ENCODE assay signal across 8 cellular contexts in genomic region chr10:79195091-79195923, GRCh38.
A peak's percentile ranks its signal among the peaks of the same experiment; 100 is the strongest.
DNase-seq lines count a peak whose midpoint lies in the region; ATAC-seq and TF ChIP-seq lines count a peak whose summit lies in the region.

No MANE protein-coding gene starts in this region.

- H2AFZ ChIP-seq in OCI-LY1 (ENCODE audit: low read length): no peak overlapping the region

- H3F3A ChIP-seq in OCI-LY1 (ENCODE audit: insufficient read depth, low read length): no peaks in the 10 kb centered on the region

- TF ChIP-seq CTCF in C4-2B (conservative IDR thresholded peaks at IDR 0.05) (peak; percentile 96), OCI-LY1 (IDR thresholded peaks at IDR 0.05; ENCODE audit: low read length) (peak; percentile 91), epithelial cell of proximal tubule (conservative IDR thresholded peaks at IDR 0.05; ENCODE audit: low read depth, low read length) (peak; percentile 91)

- no peaks in the 10 kb centered on the region for H3K9me2 ChIP-seq in OCI-LY1 (ENCODE audit: low read depth, low read length)

- no peak overlapping the region for H3K4me2 ChIP-seq in OCI-LY1 (ENCODE audit: low read length)

- H3K27me3 ChIP-seq in OCI-LY1 (ENCODE audit: insufficient read depth, low read length): no peaks in the 10 kb centered on the region

- H3K27ac ChIP-seq in C4-2B: peak overlapping the region; percentile 80
- no peak overlapping the region for H3K27ac ChIP-seq in OCI-LY1 (ENCODE audit: low read depth, low read length, poor library complexity, severe bottlenecking)

- no peaks in the 10 kb centered on the region for H3K4me1 ChIP-seq in OCI-LY1 (ENCODE audit: insufficient read depth, low read length, severe bottlenecking)

- no peak overlapping the region for H3K9ac ChIP-seq in OCI-LY1 (ENCODE audit: low read length)

- DNase-seq in activated CD8-positive, alpha-beta memory T cell treated with anti-CD3 and anti-CD28 coated beads, Interleukin-2, amount 50 U/mL, for 48 hours: peak; percentile 91
- DNase-seq in epithelial cell of proximal tubule (ENCODE audit: low read depth) (no peak), mucosa of gallbladder (ENCODE audit: low spot score) (peak; percentile 85)
- peak; percentile 41 to 62 for DNase-seq in stimulated activated CD8-positive, alpha-beta memory T cell treated with anti-CD3 and anti-CD28 coated beads, Interleukin-4, amount 100 ng/mL, for 4 hours (ENCODE audit: low read depth in 2 of 2, low spot score in 1 of 2)

- H3K79me2 ChIP-seq in OCI-LY1 (ENCODE audit: insufficient read depth, low read length): no peaks in the 10 kb centered on the region

- no peaks in the 10 kb centered on the region for H3K36me3 ChIP-seq in OCI-LY1 (ENCODE audit: insufficient read depth, low read length)

- peak; percentile 89 for ATAC-seq in GM19372 (IDR thresholded peaks at IDR 0.05; ENCODE audit: low read depth, unreplicated experiment)
- ATAC-seq in HG03571 (IDR thresholded peaks at IDR 0.05; ENCODE audit: unreplicated experiment): peak; percentile 80

- H4K20me1 ChIP-seq in OCI-LY1 (ENCODE audit: insufficient read depth, low read length): no peaks in the 10 kb centered on the region

- H3K9me3 ChIP-seq in OCI-LY1 (ENCODE audit: low read length): no peaks in the 10 kb centered on the region

- H3K4me3 ChIP-seq in OCI-LY1 (ENCODE audit: low read depth, low read length, poor library complexity, severe bottlenecking): no peak overlapping the region
- H3K4me3 ChIP-seq in epithelial cell of proximal tubule (ENCODE audit: low read depth, low read length): no peak overlapping the region
